Comparison of ENCODE assay signal across 14 cellular contexts in genomic region chr2:953975-954686, GRCh38. TPM values are rescaled to one million over a fixed set of nuclear protein-coding genes. Genes with fewer than 3 reads are reported as not detected.
A peak's percentile ranks its signal among the peaks of the same experiment; 100 is the strongest.
DNase-seq lines count a peak whose midpoint lies in the region; ATAC-seq, FAIRE-seq and TF ChIP-seq lines count a peak whose summit lies in the region.
"Had no signal": no experiment of that assay in that cellular context is flagged by ENCODE, and none has a peak within 500 bp of the region (broad histone marks: within the 10 kb centered on the region; RNA-seq: fewer than 3 reads in every experiment).

No MANE protein-coding gene starts in this region.

- TF ChIP-seq CTCF in AG10803 (conservative IDR thresholded peaks at IDR 0.05; ENCODE audit: low read length) (peak; percentile 56), WTC11 (IDR thresholded peaks at IDR 0.05) (no peak), natural killer cell (IDR thresholded peaks at IDR 0.05) (no peak)

- intact Hi-C loops in left colon (cut with DNase I, micrococcal nuclease), result no loop called here
- intact Hi-C loops in natural killer cell (cut with micrococcal nuclease), result no loop called here

- peaks cover 67% of the 10 kb centered on the region for H3K4me1 Mint-ChIP-seq in WTC11
- H3K4me1 Mint-ChIP-seq in T-cell, result peaks cover 15 to 26% (median 20%) of the 10 kb centered on the region in 3 donors
- H3K4me1 Mint-ChIP-seq in natural killer cell, result peaks cover 7 to 12% of the 10 kb centered on the region in 2 donors

- POLR2A ChIA-PET in WTC11 (lab: Charles Lee), result interaction anchor here (0.6 kb wide), 1 partner anchor 220 kb away, joined by 3 read pairs; no protein-coding TSS in a partner anchor
- POLR2A ChIA-PET in T-cell (lab: Charles Lee), result interaction anchor here in 1 of 2 donors (0.6 kb wide), 1 partner anchor 105 kb away, joined by 3 read pairs; no protein-coding TSS in a partner anchor

- H3K4me3 Mint-ChIP-seq in WTC11, result 0 out of 2 replicates have a peak overlapping the region, but pooled peaks have one; percentile 2
- no peak overlapping the region for H3K4me3 Mint-ChIP-seq in T-cell
- no peak overlapping the region for H3K4me3 Mint-ChIP-seq in natural killer cell
- H3K4me3 Mint-ChIP-seq: IgD-negative memory B cell had no signal

- ATAC-seq in WTC11 (no peak), left colon (peak; percentile 54), T-cell (replicated peaks in 1 of 4) (no peak), natural killer cell (no peak), left lobe of liver (no peak), GM18502 (IDR thresholded peaks at IDR 0.05; ENCODE audit: poor library complexity, unreplicated experiment) (no peak)
- ATAC-seq: esophagus mucosa; naive thymus-derived CD4-positive, alpha-beta T cell had no signal

- no peak for TF ChIP-seq POLR2A in GM12891 (IDR thresholded peaks at IDR 0.05; ENCODE audit: low read depth, low read length)

- DNase-seq in AG10803 (ENCODE audit: low read depth), result peak; percentile 56
- no peak for DNase-seq in GM12891 (ENCODE audit: insufficient read length, low spot score)
- no peak for DNase-seq in WTC11 (ENCODE audit: low spot score)
- no peak for DNase-seq in left colon
- no peak for DNase-seq in T-cell
- DNase-seq in natural killer cell, result no peak
- no peak for DNase-seq in left lobe of liver (ENCODE audit: low spot score)
- DNase-seq: HCEC 1CT; naive thymus-derived CD4-positive, alpha-beta T cell had no signal

- H3K27ac Mint-ChIP-seq in WTC11 (no peak overlapping the region), T-cell (no peak overlapping the region), natural killer cell (no peak overlapping the region)
- H3K27ac Mint-ChIP-seq: activated T-helper 2 cell treated with anti-CD3 and anti-CD28 coated beads, Interferon-gamma antibody, Interleukin-2, Interleukin-4, amounts not matched to agents 10 μg/mL and 5 μg/mL and 100 μg/mL, durations not matched to agents 14 hours and 24 hours and 36 hours; IgD-negative memory B cell had no signal

- FAIRE-seq in GM12891 (lab: Jason Lieb, UNC), result peak; percentile 40

- peaks cover 4% of the 10 kb centered on the region for H3K27me3 Mint-ChIP-seq in WTC11 (ENCODE audit: low read depth)
- peaks cover 13 to 27% of the 10 kb centered on the region in 2 donors for H3K27me3 Mint-ChIP-seq in T-cell
- H3K27me3 Mint-ChIP-seq in natural killer cell (ENCODE audit: low read depth in 2 of 2), result peaks cover 44 to 64% of the 10 kb centered on the region in 2 donors

- H3K9me3 Mint-ChIP-seq in WTC11 (no peaks in the 10 kb centered on the region), T-cell (no peaks in the 10 kb centered on the region), natural killer cell (no peaks in the 10 kb centered on the region)
- H3K9me3 Mint-ChIP-seq: activated T-helper 2 cell treated with anti-CD3 and anti-CD28 coated beads, Interferon-gamma antibody, Interleukin-2, Interleukin-4, amounts not matched to agents 10 μg/mL and 5 μg/mL and 100 μg/mL, durations not matched to agents 14 hours and 24 hours and 36 hours; IgD-negative memory B cell had no signal

- H3K36me3 Mint-ChIP-seq in WTC11 (no peaks in the 10 kb centered on the region), T-cell (no peaks in the 10 kb centered on the region), natural killer cell (peaks cover 6% of the 10 kb centered on the region)
- H3K36me3 Mint-ChIP-seq: IgD-negative memory B cell; naive thymus-derived CD4-positive, alpha-beta T cell had no signal

- CTCF ChIA-PET in WTC11 (lab: Charles Lee) (interaction anchor here (0.8 to 1.5 kb wide), 3 partner anchors 97 to 186 kb away, joined by 3 to 4 read pairs (median 3); no protein-coding TSS in a partner anchor), T-cell (lab: Charles Lee) (no interaction called here)

- no peak overlapping the region for H3K4me3 ChIP-seq in AG10803 (ENCODE audit: low read length)
- H3K4me3 ChIP-seq: SJSA1 had no signal

TF ChIP-seq in GM12891, 5 proteins besides CTCF, POLR2A, EP300 and RAD21:
- no peak for TF ChIP-seq TAF1 (IDR thresholded peaks at IDR 0.05; ENCODE audit: low read depth, low read length)
- no peak for TF ChIP-seq POLR2AphosphoS5 (IDR thresholded peaks at IDR 0.05; ENCODE audit: low read depth, low read length)
- no peak for TF ChIP-seq POU2F2 (IDR thresholded peaks at IDR 0.05; ENCODE audit: low read depth, low read length)
- TF ChIP-seq SPI1 (IDR thresholded peaks at IDR 0.05; ENCODE audit: low read depth, low read length), result no peak
- TF ChIP-seq PAX5 (IDR thresholded peaks at IDR 0.05; ENCODE audit: insufficient read depth, low read length, severe bottlenecking), result no peak

TF ChIP-seq in WTC11, 78 proteins besides CTCF, POLR2A, EP300 and RAD21:
- TF ChIP-seq ZNF317 (CRISPR knock-in tag; IDR thresholded peaks at IDR 0.05; ENCODE audit: borderline replicate concordance, low read depth) (no peak), CREB1 (CRISPR knock-in tag; IDR thresholded peaks at IDR 0.05) (no peak), SOX15 (CRISPR knock-in tag; IDR thresholded peaks at IDR 0.05) (no peak), SP1 (CRISPR knock-in tag; conservative IDR thresholded peaks at IDR 0.05) (no peak), ZNF671 (CRISPR knock-in tag; IDR thresholded peaks at IDR 0.05) (no peak), CREM (CRISPR knock-in tag; IDR thresholded peaks at IDR 0.05) (no peak), ZNF416 (CRISPR knock-in tag; IDR thresholded peaks at IDR 0.05) (no peak), HMGXB4 (CRISPR knock-in tag; IDR thresholded peaks at IDR 0.05) (no peak), MXD4 (CRISPR knock-in tag; IDR thresholded peaks at IDR 0.05; ENCODE audit: borderline replicate concordance) (no peak), TEAD4 (CRISPR knock-in tag; IDR thresholded peaks at IDR 0.05) (no peak), SMAD4 (CRISPR knock-in tag; IDR thresholded peaks at IDR 0.05) (no peak), ATF1 (CRISPR knock-in tag; IDR thresholded peaks at IDR 0.05) (no peak), MAX (CRISPR knock-in tag; IDR thresholded peaks at IDR 0.05) (no peak), AR (CRISPR knock-in tag; IDR thresholded peaks at IDR 0.05) (no peak), ESRRA (CRISPR knock-in tag; IDR thresholded peaks at IDR 0.05; ENCODE audit: borderline replicate concordance) (no peak), TP53 (CRISPR knock-in tag; IDR thresholded peaks at IDR 0.05) (no peak), SMAD3 (CRISPR knock-in tag; IDR thresholded peaks at IDR 0.05; ENCODE audit: borderline replicate concordance) (no peak)

RNA-seq across cellular contexts. Expression of gene SNTG2, which starts 3.5 kb away (rescaled TPM):
- 0.77 TPM for polyA plus RNA-seq in GM12891 (2012; ENCODE audit: low read depth, missing spikeins)
- 20.5 to 30.1 TPM (median 27.8 TPM) in 3 replicates for total RNA-seq in WTC11 (2021)
- total RNA-seq in left colon, result 1 to 10 TPM; 1.2 to 2.0 TPM
- 1 to 10 TPM in 4 of 5 donors, under 1 TPM in 1; 0.86 to 4.8 (median 2.7) TPM for total RNA-seq in T-cell
- not detected for total RNA-seq in natural killer cell
- not detected for total RNA-seq in left lobe of liver
- total RNA-seq: activated T-helper 2 cell treated with anti-CD3 and anti-CD28 coated beads, Interferon-gamma antibody, Interleukin-2, Interleukin-4, amounts not matched to agents 10 μg/mL and 5 μg/mL and 100 μg/mL, durations not matched to agents 14 hours and 24 hours and 36 hours had no signal
- polyA plus RNA-seq: IgD-negative memory B cell had no signal
